ENCODE assay signal across 10 cellular contexts in genomic region chr7:27116962-27117686, GRCh38. TPM values are rescaled to one million over a fixed set of nuclear protein-coding genes. Genes with fewer than 3 reads are reported as not detected.
A peak's percentile ranks its signal among the peaks of the same experiment; 100 is the strongest.
DNase-seq lines count a peak whose midpoint lies in the region; ATAC-seq and TF ChIP-seq lines count a peak whose summit lies in the region.
"Had no signal": no experiment of that assay in that cellular context is flagged by ENCODE, and none has a peak within 500 bp of the region (broad histone marks: within the 10 kb centered on the region; RNA-seq: fewer than 3 reads in every experiment).

No MANE protein-coding gene starts in this region.

- H3K27me3 ChIP-seq in heart left ventricle (peaks cover 42 to 98% (median 81%) of the 10 kb centered on the region in 9 donors), lower lobe of right lung (ENCODE audit: low read depth) (peaks cover 9% of the 10 kb centered on the region), upper lobe of right lung (no peaks in the 10 kb centered on the region), Karpas-422 (ENCODE audit: low read length) (no peaks in the 10 kb centered on the region)

- no peak for TF ChIP-seq CTCF in heart left ventricle (IDR thresholded peaks at IDR 0.05)
- TF ChIP-seq CTCF in lower lobe of right lung (IDR thresholded peaks at IDR 0.05), result no peak
- no peak for TF ChIP-seq CTCF in upper lobe of right lung (IDR thresholded peaks at IDR 0.05)

- H3K79me2 ChIP-seq in Karpas-422 (ENCODE audit: low read length), result no peaks in the 10 kb centered on the region

- peaks cover 0 to 20% (median 0%) of the 10 kb centered on the region in 12 donors for H3K4me1 ChIP-seq in heart left ventricle
- peaks cover 21% of the 10 kb centered on the region for H3K4me1 ChIP-seq in lower lobe of right lung
- peaks cover 9% of the 10 kb centered on the region for H3K4me1 ChIP-seq in upper lobe of right lung
- no peaks in the 10 kb centered on the region for H3K4me1 ChIP-seq in Karpas-422 (ENCODE audit: low read length)

- intact Hi-C loops in heart left ventricle (cut with DNase I), result no loop called here
- intact Hi-C loops in cardiac septum (cut with DNase I), result no loop called here
- intact Hi-C loops in lower lobe of right lung (cut with DNase I), result no loop called here
- intact Hi-C loops in upper lobe of right lung (cut with DNase I), result no loop called here

- ATAC-seq in heart left ventricle (no peak), lower lobe of right lung (no peak), upper lobe of right lung (no peak)

- H3K4me3 ChIP-seq in heart left ventricle, result peak overlapping the region in 7 of 12 donors; percentile 9 to 51 (median 23)
- H3K4me3 ChIP-seq in lower lobe of right lung, result peak overlapping the region; percentile 55
- peak overlapping the region; percentile 65 for H3K4me3 ChIP-seq in upper lobe of right lung
- no peak overlapping the region for H3K4me3 ChIP-seq in Karpas-422 (ENCODE audit: low read length)

- no peaks in the 10 kb centered on the region for H3K9me2 ChIP-seq in Karpas-422 (replicated peaks; ENCODE audit: insufficient read depth, low read length)

- no peak overlapping the region for H3K4me2 ChIP-seq in Karpas-422 (ENCODE audit: low read depth, low read length, poor library complexity, severe bottlenecking)

- H3K36me3 ChIP-seq in heart left ventricle (no peaks in the 10 kb centered on the region), lower lobe of right lung (no peaks in the 10 kb centered on the region), upper lobe of right lung (no peaks in the 10 kb centered on the region), Karpas-422 (ENCODE audit: insufficient read depth, low read length) (no peaks in the 10 kb centered on the region; the same call in 1 of the 2 replicates)

- H2AFZ ChIP-seq in Karpas-422 (ENCODE audit: low read length), result no peak overlapping the region

- H3K27ac ChIP-seq in heart left ventricle, result peak overlapping the region in 7 of 12 donors; percentile 14 to 93 (median 75)
- peak overlapping the region; percentile 87 for H3K27ac ChIP-seq in lower lobe of right lung
- H3K27ac ChIP-seq in upper lobe of right lung, result peak overlapping the region; percentile 89
- no peak overlapping the region for H3K27ac ChIP-seq in Karpas-422 (ENCODE audit: low read length)

- no peak for DNase-seq in heart left ventricle
- DNase-seq in cardiac septum (ENCODE audit: low spot score), result no peak
- DNase-seq in lower lobe of right lung, result no peak
- DNase-seq in upper lobe of right lung, result no peak
- DNase-seq in Karpas-422, result no peak
- DNase-seq in COR-L47 (lab: John Stamatoyannopoulos, UW), result no peak
- DNase-seq: activated T-cell treated with anti-CD3 and anti-CD28 coated beads, Interleukin-2, amount 50 U/mL, for 24 hours; left cardiac atrium; trophoblast cell had no signal

- no peak overlapping the region for H3K9ac ChIP-seq in Karpas-422 (ENCODE audit: low read length)

- 15 to 21% (median 19%) methylated on average over 9 of the region's 9 CpGs for WGBS in heart left ventricle, 4 donors

- H4K20me1 ChIP-seq in Karpas-422 (ENCODE audit: insufficient read depth, low read depth, low read length), result no peaks in the 10 kb centered on the region

- H3K9me3 ChIP-seq in heart left ventricle, result no peaks in the 10 kb centered on the region
- H3K9me3 ChIP-seq in lower lobe of right lung, result no peaks in the 10 kb centered on the region
- no peaks in the 10 kb centered on the region for H3K9me3 ChIP-seq in upper lobe of right lung
- H3K9me3 ChIP-seq in Karpas-422 (ENCODE audit: low read length), result no peaks in the 10 kb centered on the region

- TF ChIP-seq POLR2A in heart left ventricle (IDR thresholded peaks at IDR 0.05), result no peak

RNA-seq across cellular contexts. Expression of gene HOXA4, which starts 13.4 kb away (rescaled TPM):
- total RNA-seq in heart left ventricle, result 1 to 10 TPM in 3 of 9 donors, under 1 TPM in 5, not detected in 1; 0.23 to 2.6 (median 0.88) TPM
- under 1 TPM; 0.50 to 0.69 TPM for polyA plus RNA-seq in heart left ventricle
- total RNA-seq in cardiac septum, result 1.1 TPM
- 8.5 TPM for total RNA-seq in lower lobe of right lung
- 7.1 TPM for total RNA-seq in upper lobe of right lung
- 0.79 TPM in 1 of 2 replicates, not detected in the other for total RNA-seq in Karpas-422 (2014; rRNA removed; shearing (Covaris generic); ENCODE audit: low replicate concordance)

RNA-seq across cellular contexts. Expression of gene HOXA2, which starts 14.6 kb away (rescaled TPM):
- total RNA-seq in heart left ventricle, result under 1 TPM in 2 of 9 donors, not detected in 7; 0.14 to 0.57 TPM
- under 1 TPM in 1 of 2 donors, not detected in 1; 0.03 TPM for polyA plus RNA-seq in heart left ventricle
- 0.30 TPM for total RNA-seq in cardiac septum
- total RNA-seq in lower lobe of right lung, result 1.5 TPM
- total RNA-seq in upper lobe of right lung, result 2.1 TPM
- total RNA-seq in Karpas-422 (2014; rRNA removed; shearing (Covaris generic); ENCODE audit: low replicate concordance), result 0.41 and 0.47 TPM in 2 replicates
- total RNA-seq: A172 had no signal

RNA-seq across cellular contexts. Expression of gene HOXA1, which starts 21.3 kb away (rescaled TPM):
- under 1 TPM in 3 of 9 donors, not detected in 6; 0.12 to 0.66 (median 0.59) TPM for total RNA-seq in heart left ventricle
- polyA plus RNA-seq in heart left ventricle, result under 1 TPM in 1 of 2 donors, not detected in 1; 0.07 TPM
- total RNA-seq in cardiac septum, result 0.19 TPM
- total RNA-seq in lower lobe of right lung, result 0.77 TPM
- 0.75 TPM for total RNA-seq in upper lobe of right lung
- total RNA-seq in Karpas-422 (2014; rRNA removed; shearing (Covaris generic); ENCODE audit: low replicate concordance), result 4.1 and 4.4 TPM in 2 replicates
- total RNA-seq: A172 had no signal

RNA-seq across cellular contexts. Expression of gene HOXA5, which starts 26.4 kb away (rescaled TPM):
- total RNA-seq in heart left ventricle, result 1 to 10 TPM in 1 of 9 donors, under 1 TPM in 2, not detected in 6; 0.28 to 2.8 (median 0.44) TPM
- under 1 TPM in 1 of 2 donors, not detected in 1; 0.07 TPM for polyA plus RNA-seq in heart left ventricle
- total RNA-seq in cardiac septum, result 0.30 TPM
- total RNA-seq in lower lobe of right lung, result 16.0 TPM
- 16.0 TPM for total RNA-seq in upper lobe of right lung
- total RNA-seq in Karpas-422 (2014; rRNA removed; shearing (Covaris generic); ENCODE audit: low replicate concordance), result 3.6 and 4.1 TPM in 2 replicates

RNA-seq across cellular contexts. Expression of gene HOXA6, which starts 30.4 kb away (rescaled TPM):
- total RNA-seq in heart left ventricle, result not detected
- polyA plus RNA-seq in heart left ventricle, result not detected
- not detected for total RNA-seq in cardiac septum
- 4.6 TPM for total RNA-seq in lower lobe of right lung
- total RNA-seq in upper lobe of right lung, result 6.5 TPM
- 3.4 and 8.4 TPM in 2 replicates for total RNA-seq in Karpas-422 (2014; rRNA removed; shearing (Covaris generic); ENCODE audit: low replicate concordance)
- total RNA-seq: A172, left cardiac atrium had no signal
